2 cellular contexts compared by ENCODE assay signal in the genomic region with DNA sequence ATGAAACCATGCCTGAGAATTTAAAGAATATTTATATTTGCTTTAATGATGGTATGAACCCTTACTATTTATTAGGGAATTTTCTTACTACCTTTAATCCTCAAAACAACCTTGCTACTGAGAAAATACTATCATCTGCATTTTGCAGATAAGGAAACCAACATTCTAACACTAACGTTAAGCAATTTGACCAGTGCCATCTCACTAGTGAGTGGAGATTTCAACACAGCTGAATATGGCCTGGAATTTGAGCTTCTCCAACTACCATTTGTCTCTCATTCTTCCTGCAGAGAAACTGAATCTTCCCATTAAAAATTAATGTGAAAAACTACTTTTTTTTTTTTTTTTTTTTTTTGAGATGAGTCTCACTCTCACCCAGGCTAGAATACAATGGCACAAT.
"Had no signal": no experiment of that assay in that cellular context is flagged by ENCODE, and none has a peak within 500 bp of the region (broad histone marks: within the 10 kb centered on the region; RNA-seq: fewer than 3 reads in every experiment).

No MANE protein-coding gene starts in this region.

- DNase-seq: GDM1, GF-D8 had no signal
